9 cellular contexts compared by ENCODE assay signal in the genomic region with DNA sequence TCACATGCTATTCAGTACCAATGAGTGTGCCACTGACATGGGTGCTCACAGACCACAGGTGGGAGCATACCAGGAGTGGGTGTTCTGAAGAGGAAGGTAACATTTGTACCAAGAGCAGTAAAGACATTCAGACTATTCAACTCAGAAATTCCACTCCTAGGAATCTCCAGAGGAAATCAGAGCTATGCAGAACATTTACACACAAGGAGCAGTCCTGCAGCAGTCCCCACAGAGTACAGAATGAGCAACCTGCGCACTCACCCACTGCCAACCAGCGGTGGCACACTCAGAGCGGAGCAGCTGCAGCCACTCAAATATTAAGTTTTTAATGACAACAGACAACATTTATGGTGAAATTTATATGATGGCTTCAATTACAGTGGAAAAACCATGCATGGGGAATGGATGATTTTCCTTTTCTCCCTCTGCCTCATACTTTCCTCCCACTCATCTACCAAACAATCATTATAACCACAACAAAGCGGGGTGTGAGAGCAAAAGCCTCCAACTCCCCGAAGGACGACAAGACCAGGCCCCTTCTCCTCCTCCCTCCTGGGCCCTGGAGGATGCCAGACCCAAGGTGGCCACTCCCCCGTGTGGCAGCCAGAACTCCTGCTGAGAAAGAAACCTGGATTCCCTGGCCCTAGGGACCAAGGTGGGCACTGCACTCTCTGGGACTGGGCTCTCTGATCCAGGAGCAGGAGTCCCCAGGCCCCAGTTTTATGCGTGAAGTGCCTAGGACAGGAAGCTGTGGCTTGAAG. TPM values are rescaled to one million over a fixed set of nuclear protein-coding genes. Genes with fewer than 3 reads are reported as not detected.
DNase-seq lines count a peak whose midpoint lies in the region; ATAC-seq and TF ChIP-seq lines count a peak whose summit lies in the region.
"Had no signal": no experiment of that assay in that cellular context is flagged by ENCODE, and none has a peak within 500 bp of the region (broad histone marks: within the 10 kb centered on the region; RNA-seq: fewer than 3 reads in every experiment).

No MANE protein-coding gene starts in this region.

- no peaks in the 10 kb centered on the region; the same call in 1 of the 2 replicates for H3K79me2 ChIP-seq in OCI-LY7 (ENCODE audit: insufficient read depth, low read depth, low read length)

- H3K4me3 ChIP-seq in OCI-LY7 (ENCODE audit: low read depth, low read length, poor library complexity, severe bottlenecking) (no peak overlapping the region), coronary artery (no peak overlapping the region)

- H3K27me3 Mint-ChIP-seq in endothelial cell (ENCODE audit: unreplicated experiment) (peaks cover 17% of the 10 kb centered on the region), progenitor cell of endocrine pancreas (no peaks in the 10 kb centered on the region)
- H3K27me3 Mint-ChIP-seq: CD4-positive, CD25-positive, alpha-beta regulatory T cell had no signal

- H3K4me1 Mint-ChIP-seq in endothelial cell (ENCODE audit: unreplicated experiment) (peaks cover 24% of the 10 kb centered on the region), progenitor cell of endocrine pancreas (ENCODE audit: low read depth) (peaks cover 38% of the 10 kb centered on the region)

- peak; percentile 21 for DNase-seq in NCI-H2196 (lab: John Stamatoyannopoulos, UW; ENCODE audit: unreplicated experiment)
- no peak for DNase-seq in NCI-H2196 treated with DMSO at 0.1 percent for 48 hours (lab: John Stamatoyannopoulos, UW; ENCODE audit: unreplicated experiment)
- DNase-seq in OCI-LY7 (ENCODE audit: low spot score), result no peak
- DNase-seq in endothelial cell (ENCODE audit: low spot score), result peak; percentile 49
- no peak for DNase-seq in progenitor cell of endocrine pancreas (ENCODE audit: low spot score, unreplicated experiment)
- no peak for DNase-seq in coronary artery (ENCODE audit: low spot score)
- no peak for DNase-seq in NK-92 (lab: John Stamatoyannopoulos, UW; ENCODE audit: unreplicated experiment)
- DNase-seq: CD4-positive, CD25-positive, alpha-beta regulatory T cell had no signal

- H3K27ac Mint-ChIP-seq in endothelial cell (ENCODE audit: unreplicated experiment) (peak overlapping the region; percentile 1), progenitor cell of endocrine pancreas (no peak overlapping the region)
- H3K27ac Mint-ChIP-seq: CD4-positive, CD25-positive, alpha-beta regulatory T cell had no signal

- no TSS peak for BruUV-seq in OCI-LY7 (replicated peaks; lab: Mats Ljungman, UMichigan)

- TF ChIP-seq CTCF in OCI-LY7 (conservative IDR thresholded peaks at IDR 0.05; ENCODE audit: low read length) (peak; percentile 21; the same call in 1 of the 2 replicates), endothelial cell (IDR thresholded peaks at IDR 0.05; ENCODE audit: unreplicated experiment) (peak; percentile 43), progenitor cell of endocrine pancreas (IDR thresholded peaks at IDR 0.05; ENCODE audit: unreplicated experiment) (peak; percentile 56), coronary artery (IDR thresholded peaks at IDR 0.05) (no peak)

- no peak overlapping the region for H2AFZ ChIP-seq in OCI-LY7 (ENCODE audit: low read length)

- ATAC-seq in HG02973 (IDR thresholded peaks at IDR 0.05; ENCODE audit: unreplicated experiment), result no peak

- POLR2A ChIA-PET in OCI-LY7 (lab: Charles Lee), result no interaction called here

- no peaks in the 10 kb centered on the region for H3K36me3 ChIP-seq in OCI-LY7 (ENCODE audit: insufficient read depth, low read length)

- H3K9me3 ChIP-seq in OCI-LY7 (ENCODE audit: low read length), result no peaks in the 10 kb centered on the region

- H3K27ac ChIP-seq in OCI-LY7 (ENCODE audit: low read depth, low read length, poor library complexity, severe bottlenecking) (no peak overlapping the region), coronary artery (no peak overlapping the region)

- H3K4me3 Mint-ChIP-seq in endothelial cell (ENCODE audit: unreplicated experiment), result no peak overlapping the region
- H3K4me3 Mint-ChIP-seq in progenitor cell of endocrine pancreas (ENCODE audit: low read depth), result peak overlapping the region; percentile 31

- H3K4me1 ChIP-seq in OCI-LY7 (ENCODE audit: insufficient read depth, low read length, poor library complexity, severe bottlenecking), result peaks cover 16% of the 10 kb centered on the region

- H3K4me2 ChIP-seq in OCI-LY7 (ENCODE audit: low read length), result no peak overlapping the region

- intact Hi-C loops in OCI-LY7 (cut with micrococcal nuclease; ENCODE audit: unreplicated experiment), result no loop called here

- H4K20me1 ChIP-seq in OCI-LY7 (ENCODE audit: insufficient read depth, low read length), result peaks cover 29% of the 10 kb centered on the region; the same call in 1 of the 2 replicates

- H3K36me3 Mint-ChIP-seq in endothelial cell (ENCODE audit: low read depth, unreplicated experiment) (peaks cover 12% of the 10 kb centered on the region), progenitor cell of endocrine pancreas (ENCODE audit: insufficient read depth) (peaks cover 2% of the 10 kb centered on the region)
- H3K36me3 Mint-ChIP-seq: CD4-positive, CD25-positive, alpha-beta regulatory T cell had no signal

- CTCF ChIA-PET in OCI-LY7 (lab: Charles Lee; ENCODE audit: unreplicated experiment), result no interaction called here

- H3K9me3 Mint-ChIP-seq in endothelial cell (ENCODE audit: unreplicated experiment) (no peaks in the 10 kb centered on the region), progenitor cell of endocrine pancreas (ENCODE audit: low read depth) (no peaks in the 10 kb centered on the region)
- H3K9me3 Mint-ChIP-seq: CD4-positive, CD25-positive, alpha-beta regulatory T cell had no signal

- H3K9me2 ChIP-seq in OCI-LY7 (ENCODE audit: insufficient read depth, low read length), result no peaks in the 10 kb centered on the region

RNA-seq across cellular contexts. Expression of a gene that starts 5.4 kb away (rescaled TPM):
- 12.0 and 17.6 TPM in 2 replicates for total RNA-seq in OCI-LY7 (2014; rRNA removed; shearing (Covaris generic))
- total RNA-seq in OCI-LY7 (2022), result 13.4 and 13.6 TPM in 2 replicates
- total RNA-seq in endothelial cell (ENCODE audit: unreplicated experiment), result 23.3 TPM
- 74.5 and 81.2 TPM in 2 replicates for total RNA-seq in progenitor cell of endocrine pancreas

Comparison
In these comparisons a context has a peak if more than half of its experiments do, and no peak if none do; other contexts are left out.
1. DNase-seq: peak in NCI-H2196 (single experiment) and endothelial cell (single experiment); none in NCI-H2196 treated with DMSO at 0.1 percent for 48 hours (single experiment), OCI-LY7 (single experiment), progenitor cell of endocrine pancreas (single experiment), coronary artery (single experiment) and NK-92 (single experiment).